ENCODE assay signal across 21 cellular contexts in genomic region chr4:169256101-169256612, GRCh38. TPM values are rescaled to one million over a fixed set of nuclear protein-coding genes. Genes with fewer than 3 reads are reported as not detected.
DNase-seq lines count a peak whose midpoint lies in the region; ATAC-seq and TF ChIP-seq lines count a peak whose summit lies in the region.
"Had no signal": no experiment of that assay in that cellular context is flagged by ENCODE, and none has a peak within 500 bp of the region (broad histone marks: within the 10 kb centered on the region; RNA-seq: fewer than 3 reads in every experiment).

No MANE protein-coding gene starts in this region.

- H3K27me3 ChIP-seq in H9 (ENCODE audit: insufficient read depth, low read length): no peaks in the 10 kb centered on the region
- H3K27me3 ChIP-seq in GM23338 (ENCODE audit: insufficient read depth): no peaks in the 10 kb centered on the region
- H3K27me3 ChIP-seq: Peyer's patch had no signal

- H3K4me1 Mint-ChIP-seq in osteocyte (ENCODE audit: unreplicated experiment) (peaks cover 94% of the 10 kb centered on the region), H9 (peaks cover 59 to 71% of the 10 kb centered on the region in 2 experiments), GM23338 (peaks cover 73% of the 10 kb centered on the region)
- H3K4me1 Mint-ChIP-seq: activated B cell treated with CpG ODN at 0.5 μM for 24 hours, naive B cell had no signal

- H2BK120ac ChIP-seq in H9 (ENCODE audit: low read depth, low read length, poor library complexity, severe bottlenecking): no peak overlapping the region

- H3K4ac ChIP-seq in H9 (ENCODE audit: low read depth, low read length): no peak overlapping the region

- no peak overlapping the region for H3T11ph ChIP-seq in H9 (ENCODE audit: low read length)

- H3K56ac ChIP-seq in H9 (ENCODE audit: insufficient read length, low read depth, low read length): no peak overlapping the region

- H3K9me3 ChIP-seq in H9 (ENCODE audit: control insufficient read depth, low read depth, low read length): no peaks in the 10 kb centered on the region
- H3K9me3 ChIP-seq: Peyer's patch had no signal

- no peak for ATAC-seq in GM23338

- H3K27me3 Mint-ChIP-seq in osteocyte (ENCODE audit: unreplicated experiment): no peaks in the 10 kb centered on the region
- no peaks in the 10 kb centered on the region for H3K27me3 Mint-ChIP-seq in H9 (ENCODE audit: low read depth)
- H3K27me3 Mint-ChIP-seq in GM23338 (ENCODE audit: insufficient read depth, low read depth, poor library complexity): no peaks in the 10 kb centered on the region
- H3K27me3 Mint-ChIP-seq: activated B cell treated with CpG ODN at 0.5 μM for 24 hours; B cell; brain; dendritic cell treated with granulocyte-macrophage colony-stimulating factor and Interleukin-4, amounts not matched to agents 40 ng/mL and 50 ng/mL, for 4 days had no signal

- no peak overlapping the region for H3K23ac ChIP-seq in H9 (ENCODE audit: insufficient read length, low read depth, low read length)

- no peaks in the 10 kb centered on the region for H3K9me3 Mint-ChIP-seq in osteocyte (ENCODE audit: unreplicated experiment)
- no peaks in the 10 kb centered on the region for H3K9me3 Mint-ChIP-seq in H9
- no peaks in the 10 kb centered on the region for H3K9me3 Mint-ChIP-seq in GM23338
- H3K9me3 Mint-ChIP-seq: activated B cell treated with CpG ODN at 0.5 μM for 24 hours; brain; dendritic cell treated with granulocyte-macrophage colony-stimulating factor and Interleukin-4, amounts not matched to agents 40 ng/mL and 50 ng/mL, for 4 days had no signal

- no peak overlapping the region for H2AFZ ChIP-seq in H9 (ENCODE audit: low read length)
- H2AFZ ChIP-seq in GM23338: no peak overlapping the region

- H3K4me2 ChIP-seq in H9 (ENCODE audit: insufficient read depth, insufficient read length, low read length) (no peak overlapping the region), GM23338 (no peak overlapping the region)

- H3K4me3 Mint-ChIP-seq in osteocyte (ENCODE audit: unreplicated experiment): no peak overlapping the region
- H3K4me3 Mint-ChIP-seq in H9: no peak overlapping the region
- no peak overlapping the region for H3K4me3 Mint-ChIP-seq in GM23338
- H3K4me3 Mint-ChIP-seq: activated B cell treated with CpG ODN at 0.5 μM for 24 hours; activated naive CD8-positive, alpha-beta T cell; B cell; dendritic cell treated with granulocyte-macrophage colony-stimulating factor and Interleukin-4, amounts not matched to agents 40 ng/mL and 50 ng/mL, for 4 days; naive B cell had no signal

- H3K4me3 ChIP-seq in epithelial cell of esophagus (ENCODE audit: low read length): no peak overlapping the region
- H3K4me3 ChIP-seq in GM23338: no peak overlapping the region
- H3K4me3 ChIP-seq: Peyer's patch, skin epidermis had no signal

- no peak overlapping the region for H3K18ac ChIP-seq in H9 (ENCODE audit: insufficient read length, low read depth, low read length)

- no peaks in the 10 kb centered on the region for H3K9me2 ChIP-seq in GM23338 (ENCODE audit: insufficient read depth)

- no peak overlapping the region for H2BK12ac ChIP-seq in H9 (ENCODE audit: insufficient read length, low read depth, low read length)

- H2BK5ac ChIP-seq in H9 (ENCODE audit: insufficient read length, low read length): no peak overlapping the region

- no peak overlapping the region for H2BK15ac ChIP-seq in H9 (ENCODE audit: low read depth, low read length)

- H4K8ac ChIP-seq in H9 (replicated peaks; ENCODE audit: insufficient read length, low read depth, low read length): no peak overlapping the region

- H3K27ac ChIP-seq in H9 (ENCODE audit: insufficient read length, low read depth, low read length) (no peak overlapping the region), GM23338 (ENCODE audit: low read depth) (no peak overlapping the region)
- H3K27ac ChIP-seq: skin epidermis had no signal

- no peaks in the 10 kb centered on the region for H4K20me1 ChIP-seq in H9 (ENCODE audit: control insufficient read depth, insufficient read depth, insufficient read length)
- 0 out of 2 replicates have a peak, but pooled peaks cover 4% of the 10 kb centered on the region for H4K20me1 ChIP-seq in GM23338 (replicated peaks; ENCODE audit: insufficient read depth)

- no peaks in the 10 kb centered on the region for H3K23me2 ChIP-seq in H9 (ENCODE audit: insufficient read length, low read depth, low read length, poor library complexity, severe bottlenecking)

- H3K4me1 ChIP-seq in H9 (ENCODE audit: insufficient read depth, low read length) (peaks cover 17% of the 10 kb centered on the region; the same call in 1 of the 2 replicates), GM23338 (ENCODE audit: insufficient read depth) (peaks cover 75% of the 10 kb centered on the region)

- peak; percentile 61 for DNase-seq in EL
- DNase-seq in LoVo (ENCODE audit: low spot score): peak; percentile 51
- DNase-seq in epithelial cell of esophagus (ENCODE audit: low read depth): peak; percentile 57
- DNase-seq in osteocyte (ENCODE audit: extremely low spot score, unreplicated experiment): no peak
- DNase-seq in H9: no peak
- DNase-seq in GM23338 (ENCODE audit: low spot score): no peak
- DNase-seq in NK-92 (lab: John Stamatoyannopoulos, UW; ENCODE audit: unreplicated experiment): no peak
- DNase-seq in NCI-H146 treated with DMSO at 0.1 percent for 48 hours (lab: John Stamatoyannopoulos, UW; ENCODE audit: unreplicated experiment): no peak
- DNase-seq: activated B cell treated with CpG ODN at 0.5 μM for 24 hours, head of caudate nucleus, naive B cell, NCI-H146, NCI-H2227 treated with DMSO at 0.1 percent for 48 hours, Peyer's patch, posterior cingulate gyrus, substantia nigra had no signal

- TF ChIP-seq CTCF in epithelial cell of esophagus (IDR thresholded peaks at IDR 0.05; ENCODE audit: insufficient read depth, low read depth, low read length, missing control alignments): no peak
- no peak for TF ChIP-seq CTCF in osteocyte (IDR thresholded peaks at IDR 0.05)
- no peak for TF ChIP-seq CTCF in H9 (conservative IDR thresholded peaks at IDR 0.05)
- TF ChIP-seq CTCF in GM23338 (conservative IDR thresholded peaks at IDR 0.05; ENCODE audit: low read depth in 2 of 2): no peak

- H4K91ac ChIP-seq in H9 (ENCODE audit: insufficient read length, low read depth, low read length): no peak overlapping the region

- H2BK20ac ChIP-seq in H9 (ENCODE audit: low read depth, low read length, poor library complexity, severe bottlenecking): no peak overlapping the region

- H3K36me3 ChIP-seq in GM23338 (ENCODE audit: insufficient read depth): no peaks in the 10 kb centered on the region
- H3K36me3 ChIP-seq: Peyer's patch had no signal

- no peak overlapping the region for H4K5ac ChIP-seq in H9 (ENCODE audit: insufficient read length, low read depth, low read length)

- H3K14ac ChIP-seq in H9 (ENCODE audit: insufficient read depth, low read length): no peak overlapping the region

- H2AK5ac ChIP-seq in H9 (ENCODE audit: insufficient read length, low read length): no peak overlapping the region

- WGBS in H9 (ENCODE audit: extremely low coverage, insufficient read length, low lambda C conversion rate): no CpG with 5 or more reads among the region's 3 CpGs

- no peaks in the 10 kb centered on the region; the same call in 1 of the 2 replicates for H3K79me2 ChIP-seq in H9 (ENCODE audit: insufficient read depth, low read length)
- H3K79me2 ChIP-seq in GM23338 (replicated peaks; ENCODE audit: insufficient read depth): peaks cover 94% of the 10 kb centered on the region

- H3K9ac ChIP-seq in H9 (ENCODE audit: extremely low read depth, insufficient read length, low read length): no peak overlapping the region

- H3K79me1 ChIP-seq in H9 (ENCODE audit: insufficient read depth, low read depth, low read length, poor library complexity, severe bottlenecking): peaks cover 3% of the 10 kb centered on the region

- H3K27ac Mint-ChIP-seq in osteocyte (ENCODE audit: unreplicated experiment): peak overlapping the region; percentile 43
- no peak overlapping the region for H3K27ac Mint-ChIP-seq in H9
- no peak overlapping the region for H3K27ac Mint-ChIP-seq in GM23338
- H3K27ac Mint-ChIP-seq: activated B cell treated with CpG ODN at 0.5 μM for 24 hours; activated naive CD8-positive, alpha-beta T cell; B cell; brain; dendritic cell treated with granulocyte-macrophage colony-stimulating factor and Interleukin-4, amounts not matched to agents 40 ng/mL and 50 ng/mL, for 4 days had no signal

- H3K36me3 Mint-ChIP-seq in osteocyte (ENCODE audit: unreplicated experiment) (no peaks in the 10 kb centered on the region), H9 (ENCODE audit: insufficient read depth in 1 of 3, low read depth in 3 of 3) (no peaks in the 10 kb centered on the region), GM23338 (ENCODE audit: low read depth) (no peaks in the 10 kb centered on the region)
- H3K36me3 Mint-ChIP-seq: activated naive CD8-positive, alpha-beta T cell; brain; naive B cell had no signal

- no peaks in the 10 kb centered on the region for H3F3A ChIP-seq in GM23338 (replicated peaks; ENCODE audit: low read depth)

RNA-seq across cellular contexts. Expression of gene SH3RF1, which starts 14.6 kb away (rescaled TPM):
- total RNA-seq in osteocyte (27.6 and 31.8 TPM in 2 replicates), H9 (2021) (14.9 and 15.3 TPM in 2 replicates)
- 12.4 and 22.9 TPM in 2 replicates for total RNA-seq in GM23338 (2014; rRNA removed; shearing (Covaris generic))
- polyA plus RNA-seq in GM23338 (2016; fragmentation: Nextera tagmentation; extraction: Ambion mirVana): 6.2 and 7.8 TPM in 2 replicates

Comparison
In these comparisons a context has a peak if more than half of its experiments do, and no peak if none do; other contexts are left out.
1. DNase-seq: peak in EL (single experiment), LoVo (single experiment) and epithelial cell of esophagus (single experiment); none in osteocyte (single experiment), H9 (single experiment), GM23338 (single experiment), NK-92 (single experiment) and NCI-H146 treated with DMSO at 0.1 percent for 48 hours (single experiment).